Comparison of ENCODE assay signal across 8 cellular contexts in the genomic region with DNA sequence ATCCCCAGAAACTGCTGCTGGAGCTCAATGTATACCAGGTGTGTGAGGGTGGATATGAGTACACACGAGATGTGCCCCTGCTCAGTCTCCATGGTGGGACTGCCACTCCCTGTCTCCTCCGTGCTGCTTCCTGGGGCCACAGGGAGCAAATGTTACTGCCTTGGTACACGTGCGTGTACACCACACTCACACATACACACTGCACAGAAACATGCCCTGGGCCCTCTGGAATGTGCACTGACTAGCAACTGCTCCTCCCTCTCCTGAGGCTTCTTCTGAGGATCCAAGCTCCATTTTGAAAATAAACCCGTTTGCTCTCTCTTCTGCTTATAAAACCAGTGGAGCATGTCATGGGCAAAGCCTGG.
DNase-seq lines count a peak whose midpoint lies in the region; ATAC-seq, FAIRE-seq and TF ChIP-seq lines count a peak whose summit lies in the region.
"Not testable (repeated sequence)": the region's sequence is repeated elsewhere in the genome, so short reads cannot be mapped to it uniquely, and the experiment has no call there.

No MANE protein-coding gene starts in this region.

- H3K27ac ChIP-seq in C4-2B, result peak overlapping the region; percentile 55
- peak overlapping the region; percentile 43 for H3K27ac ChIP-seq in RWPE2 (ENCODE audit: poor library complexity, severe bottlenecking)
- peak overlapping the region; percentile 53 for H3K27ac ChIP-seq in mammary epithelial cell (ENCODE audit: insufficient read depth, low read depth, low read length)
- H3K27ac ChIP-seq in lower lobe of right lung, result not testable (repeated sequence)

- ATAC-seq in RWPE2 (ENCODE audit: low read depth) (peak; percentile 35; the same call in 1 of the 3 replicates), esophagus mucosa (peak; percentile 88), lower lobe of right lung (peak; percentile 24 to 50)

- H3K27me3 ChIP-seq in RWPE2 (ENCODE audit: insufficient read depth, poor library complexity, severe bottlenecking); mammary epithelial cell (ENCODE audit: insufficient read depth, low read length); lower lobe of right lung (ENCODE audit: low read depth): not testable (repeated sequence)

- FAIRE-seq in urothelium cell line (lab: Jason Lieb, UNC), result peak; percentile 53

- 2% methylated on average over 5 of the region's 5 CpGs for WGBS in mammary epithelial cell (ENCODE audit: low coverage, missing lambda C conversion rate)

- CTCF ChIA-PET in mammary epithelial cell (lab: Charles Lee; ENCODE audit: low non-redundant PET), result not testable (repeated sequence)

- TF ChIP-seq CTCF in C4-2B (conservative IDR thresholded peaks at IDR 0.05); RWPE2 (IDR thresholded peaks at IDR 0.05; ENCODE audit: poor library complexity, severe bottlenecking); mammary epithelial cell (conservative IDR thresholded peaks at IDR 0.05 in 1 of 2, IDR thresholded peaks at IDR 0.05 in 1 of 2; ENCODE audit: extremely low read depth in 1 of 2, insufficient read depth in 1 of 2, low read depth in 1 of 2, low read length in 2 of 2); lower lobe of right lung (IDR thresholded peaks at IDR 0.05): not testable (repeated sequence)

- dilution Hi-C loops in mammary epithelial cell (cut with HindIII; ENCODE audit: low sequenced_read_pairs), result not testable (repeated sequence)

- not testable (repeated sequence) for H3K4me3 ChIP-seq in RWPE2 (ENCODE audit: severe bottlenecking); mammary epithelial cell (replicated peaks in 1 of 3; ENCODE audit: insufficient read depth in 1 of 3, low read depth in 2 of 3, low read length in 3 of 3); lower lobe of right lung

- DNase-seq in RWPE2 (ENCODE audit: low spot score); lower lobe of right lung; urothelium cell line (ENCODE audit: low spot score): not testable (repeated sequence)
- DNase-seq in mammary epithelial cell, result peak; percentile 41
- DNase-seq in renal cortical epithelial cell (ENCODE audit: low read depth), result peak; percentile 1

- not testable (repeated sequence) for TF ChIP-seq EP300 in Ishikawa (IDR thresholded peaks at IDR 0.05; ENCODE audit: borderline replicate concordance)

- BruUV-seq in mammary epithelial cell (replicated peaks; lab: Mats Ljungman, UMichigan), result not testable (repeated sequence)

- peak overlapping the region; percentile 35 for H3K4me2 ChIP-seq in mammary epithelial cell (ENCODE audit: insufficient read depth, low read depth, low read length)

- not testable (repeated sequence) for H3K9ac ChIP-seq in mammary epithelial cell (ENCODE audit: insufficient read depth, low read length)

- H4K20me1 ChIP-seq in mammary epithelial cell (ENCODE audit: insufficient read depth, low read length), result not testable (repeated sequence)

- not testable (repeated sequence) for H3K4me1 ChIP-seq in RWPE2 (ENCODE audit: insufficient read depth, poor library complexity, severe bottlenecking); lower lobe of right lung
- H3K4me1 ChIP-seq in mammary epithelial cell (ENCODE audit: insufficient read depth, low read length), result peaks cover 21% of the 10 kb centered on the region

- not testable (repeated sequence) for H3K36me3 ChIP-seq in RWPE2 (ENCODE audit: low read depth); mammary epithelial cell (ENCODE audit: insufficient read depth, low read length)
- H3K36me3 ChIP-seq in lower lobe of right lung, result peaks cover 41% of the 10 kb centered on the region

- H3K79me2 ChIP-seq in mammary epithelial cell (ENCODE audit: insufficient read depth, low read length), result not testable (repeated sequence)

- intact Hi-C loops in mammary epithelial cell (cut with micrococcal nuclease), result loop anchor here (2.0 kb wide), 1 partner anchor 39 kb away; no protein-coding TSS in a partner anchor
- intact Hi-C loops in lower lobe of right lung (cut with DNase I), result not testable (repeated sequence)

- peak overlapping the region; percentile 39 for H2AFZ ChIP-seq in mammary epithelial cell (ENCODE audit: low read depth, low read length)

- not testable (repeated sequence) for TF ChIP-seq RAD21 in Ishikawa (IDR thresholded peaks at IDR 0.05; ENCODE audit: low read depth)

- not testable (repeated sequence) for H3K9me3 ChIP-seq in RWPE2 (ENCODE audit: severe bottlenecking); mammary epithelial cell (replicated peaks; ENCODE audit: insufficient read depth, low read length); lower lobe of right lung

- in situ Hi-C loops in mammary epithelial cell (cut with MboI; ENCODE audit: low sequenced_read_pairs in 2 of 2), result not testable (repeated sequence)

TF ChIP-seq in Ishikawa, 13 proteins besides CTCF, POLR2A, EP300 and RAD21:
- TF ChIP-seq TEAD4 (IDR thresholded peaks at IDR 0.05), result 0 out of 2 replicates have a peak, but pooled peaks have one; percentile 10

Comparison
In these comparisons a context has a peak if more than half of its experiments do, and no peak if none do; other contexts are left out.
1. ATAC-seq: peak in every context shown above with its lines; median percentile 88 in esophagus mucosa; 37 in lower lobe of right lung; 35 in RWPE2.